24 cellular contexts compared by ENCODE assay signal in the genomic region with DNA sequence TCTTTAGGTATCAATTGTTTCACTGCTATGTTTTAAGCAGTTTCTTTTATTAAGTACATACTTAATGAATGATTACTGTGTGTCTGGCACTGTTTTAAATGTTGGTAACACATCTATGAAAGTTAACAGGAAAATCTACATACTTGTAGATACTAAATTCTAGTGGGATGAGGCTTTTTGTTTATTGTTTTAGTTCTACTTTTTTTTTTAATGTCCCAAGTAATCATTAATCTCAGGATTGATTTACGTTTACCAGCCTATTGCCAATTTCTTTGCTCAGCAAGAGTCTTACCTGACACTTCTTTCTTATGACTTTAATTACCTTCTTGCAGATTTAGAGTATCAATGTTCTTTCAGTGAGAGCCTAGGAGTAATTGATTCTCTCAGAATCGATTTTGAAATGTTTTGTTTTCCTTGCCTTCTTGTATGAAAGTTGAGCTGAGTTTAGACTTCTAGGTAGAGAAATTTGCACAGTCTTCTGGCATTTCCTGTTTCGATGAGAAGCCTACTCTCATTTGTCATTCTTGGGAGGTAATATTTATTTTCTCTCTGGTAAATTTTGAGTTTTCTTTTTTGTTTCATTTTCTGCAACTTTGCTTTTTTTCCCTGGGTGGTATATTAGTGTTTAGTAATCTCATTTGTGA.
DNase-seq lines count a peak whose midpoint lies in the region; ATAC-seq, FAIRE-seq and TF ChIP-seq lines count a peak whose summit lies in the region.
"Had no signal": no experiment of that assay in that cellular context is flagged by ENCODE, and none has a peak within 500 bp of the region (broad histone marks: within the 10 kb centered on the region; RNA-seq: fewer than 3 reads in every experiment).

No MANE protein-coding gene starts in this region.

- peaks cover 34% of the 10 kb centered on the region for H3K4me1 Mint-ChIP-seq in chondrocyte (ENCODE audit: low read depth)
- H3K4me1 Mint-ChIP-seq in nephron progenitor cell, result peaks cover 19% of the 10 kb centered on the region
- H3K4me1 Mint-ChIP-seq: CD4-positive, CD25-positive, alpha-beta regulatory T cell; neural progenitor cell; stimulated activated naive B cell treated with anti-CD40 and anti-IgM and Interleukin-4, amounts not matched to agents 10 μg/mL and 1 μg/mL and 100 μg/mL, for 72 hours had no signal

- 0 out of 2 replicates have a peak overlapping the region, but pooled peaks have one; percentile 10 for H3K4me3 ChIP-seq in MM.1S (ENCODE audit: low read length)
- H3K4me3 ChIP-seq: adrenal gland, neural progenitor cell, right atrium auricular region, SJCRH30, tibial artery had no signal

- no peaks in the 10 kb centered on the region for H3K79me2 ChIP-seq in MM.1S (ENCODE audit: low read length)

- peaks cover 10% of the 10 kb centered on the region for H3K9me3 Mint-ChIP-seq in chondrocyte (ENCODE audit: low read depth)
- peaks cover 10% of the 10 kb centered on the region for H3K9me3 Mint-ChIP-seq in nephron progenitor cell

- H4K20me1 ChIP-seq in MM.1S (ENCODE audit: insufficient read depth, low read length), result no peaks in the 10 kb centered on the region

- no peaks in the 10 kb centered on the region for H3K9me3 ChIP-seq in MM.1S (replicated peaks; ENCODE audit: insufficient read depth, low read length)
- H3K9me3 ChIP-seq: adrenal gland, right atrium auricular region, SJCRH30, tibial artery had no signal

- peaks cover 29% of the 10 kb centered on the region for H3F3A ChIP-seq in MM.1S (ENCODE audit: insufficient read depth, low read length)

- H2AFZ ChIP-seq in MM.1S (ENCODE audit: low read length), result no peak overlapping the region
- H2AFZ ChIP-seq: neural progenitor cell had no signal

- peak overlapping the region; percentile 46 for H3K4me2 ChIP-seq in MM.1S (ENCODE audit: low read depth, low read length)
- H3K4me2 ChIP-seq: neural progenitor cell had no signal

- H3K27me3 Mint-ChIP-seq in chondrocyte (ENCODE audit: low read depth), result no peaks in the 10 kb centered on the region
- no peaks in the 10 kb centered on the region for H3K27me3 Mint-ChIP-seq in nephron progenitor cell (ENCODE audit: low read depth, poor library complexity)
- H3K27me3 Mint-ChIP-seq: CD4-positive, CD25-positive, alpha-beta regulatory T cell; stimulated activated naive B cell treated with anti-CD40 and anti-IgM and Interleukin-4, amounts not matched to agents 10 μg/mL and 1 μg/mL and 100 μg/mL, for 72 hours had no signal

- peak overlapping the region; percentile 2 for H3K4me3 Mint-ChIP-seq in chondrocyte (ENCODE audit: unreplicated experiment)
- no peak overlapping the region for H3K4me3 Mint-ChIP-seq in nephron progenitor cell
- H3K4me3 Mint-ChIP-seq: CD4-positive, CD25-positive, alpha-beta regulatory T cell; neural progenitor cell; stimulated activated naive B cell treated with anti-CD40 and anti-IgM and Interleukin-4, amounts not matched to agents 10 μg/mL and 1 μg/mL and 100 μg/mL, for 72 hours had no signal

- H3K4me1 ChIP-seq in MM.1S (ENCODE audit: low read length), result peaks cover 38% of the 10 kb centered on the region
- H3K4me1 ChIP-seq: adrenal gland, neural progenitor cell, right atrium auricular region, SJCRH30 had no signal

- no peaks in the 10 kb centered on the region for H3K27me3 ChIP-seq in MM.1S (replicated peaks; ENCODE audit: insufficient read depth, low read length)
- H3K27me3 ChIP-seq: adrenal gland, neural progenitor cell, right atrium auricular region, SJCRH30, tibial artery had no signal

- no peaks in the 10 kb centered on the region for H3K36me3 ChIP-seq in MM.1S (replicated peaks; ENCODE audit: insufficient read depth, low read length)
- H3K36me3 ChIP-seq: adrenal gland, neural progenitor cell, right atrium auricular region, SJCRH30, tibial artery had no signal

- no peak for FAIRE-seq in frontal cortex (lab: Jason Lieb, UNC)

- H3K9ac ChIP-seq in MM.1S (ENCODE audit: low read length), result no peak overlapping the region
- H3K9ac ChIP-seq: neural progenitor cell had no signal

- H3K9me2 ChIP-seq in MM.1S (replicated peaks; ENCODE audit: insufficient read depth, low read length), result no peaks in the 10 kb centered on the region

- H3K27ac Mint-ChIP-seq in chondrocyte (ENCODE audit: unreplicated experiment), result peak overlapping the region; percentile 57
- H3K27ac Mint-ChIP-seq in nephron progenitor cell, result peak overlapping the region; percentile 52
- H3K27ac Mint-ChIP-seq: CD4-positive, CD25-positive, alpha-beta regulatory T cell; neural progenitor cell; stimulated activated naive B cell treated with anti-CD40 and anti-IgM and Interleukin-4, amounts not matched to agents 10 μg/mL and 1 μg/mL and 100 μg/mL, for 72 hours had no signal

- no peak for TF ChIP-seq CTCF in MM.1S (IDR thresholded peaks at IDR 0.05; ENCODE audit: low read length)
- TF ChIP-seq CTCF in chondrocyte (IDR thresholded peaks at IDR 0.05), result no peak
- no peak for TF ChIP-seq CTCF in nephron progenitor cell (IDR thresholded peaks at IDR 0.05)

- in situ Hi-C loops in ACHN (cut with HindIII; ENCODE audit: low pct_ligation_motif_present, low pct_unique_long_range_greater_than_20kb, low sequenced_read_pairs), result no loop called here

- peak overlapping the region; percentile 29; the same call in 1 of the 2 replicates for H3K27ac ChIP-seq in MM.1S (ENCODE audit: low read length)
- H3K27ac ChIP-seq: adrenal gland, neural progenitor cell, right atrium auricular region, SJCRH30, tibial artery had no signal

- ATAC-seq in HG03196 (IDR thresholded peaks at IDR 0.05; ENCODE audit: unreplicated experiment), result no peak
- ATAC-seq in GM18861 (IDR thresholded peaks at IDR 0.05; ENCODE audit: unreplicated experiment), result no peak
- ATAC-seq: left colon; stimulated activated naive B cell treated with anti-CD40 and anti-IgM and Interleukin-4, amounts not matched to agents 10 μg/mL and 1 μg/mL and 100 μg/mL, for 72 hours had no signal

- H3K36me3 Mint-ChIP-seq in chondrocyte (ENCODE audit: low read depth) (peaks cover 5% of the 10 kb centered on the region), nephron progenitor cell (ENCODE audit: low read depth) (peaks cover 11% of the 10 kb centered on the region)
- H3K36me3 Mint-ChIP-seq: CD4-positive, CD25-positive, alpha-beta regulatory T cell; neural progenitor cell; stimulated activated naive B cell treated with anti-CD40 and anti-IgM and Interleukin-4, amounts not matched to agents 10 μg/mL and 1 μg/mL and 100 μg/mL, for 72 hours had no signal

- DNase-seq in ACHN (peak; percentile 28), MM.1S (peak; percentile 65), chondrocyte (ENCODE audit: low spot score) (no peak), nephron progenitor cell (no peak), frontal cortex (ENCODE audit: low spot score in 2 of 2) (no peak), NCI-H446 (lab: John Stamatoyannopoulos, UW) (no peak)
- DNase-seq: activated CD4-positive, CD25-positive, alpha-beta regulatory T cell treated with anti-CD3 and anti-CD28 coated beads, Interleukin-2, amount 50 U/mL, for 72 hours; adrenal gland; CD4-positive, CD25-positive, alpha-beta regulatory T cell; DMS153; GOT3; hypothalamus; left colon; midbrain; NCI-H2029; NCI-H510A treated with DMSO at 0.1 percent for 48 hours; SJCRH30; stimulated activated naive B cell treated with anti-CD40 and anti-IgM and Interleukin-4, amounts not matched to agents 10 μg/mL and 1 μg/mL and 100 μg/mL, for 72 hours; T-helper 9 cell; tibial artery had no signal

Comparison
In these comparisons a context has a peak if more than half of its experiments do, and no peak if none do; other contexts are left out.
1. DNase-seq: peak in ACHN (single experiment) and MM.1S (single experiment); none in chondrocyte (single experiment), nephron progenitor cell (single experiment), frontal cortex (0 of 2) and NCI-H446 (0 of 2).